In genomic region chr12:1927751-1928351, GRCh38 we compare ENCODE assay signal across 12 cellular contexts. TPM values are rescaled to one million over a fixed set of nuclear protein-coding genes. Genes with fewer than 3 reads are reported as not detected.
A peak's percentile ranks its signal among the peaks of the same experiment; 100 is the strongest.
DNase-seq lines count a peak whose midpoint lies in the region; ATAC-seq and TF ChIP-seq lines count a peak whose summit lies in the region.
"Had no signal": no experiment of that assay in that cellular context is flagged by ENCODE, and none has a peak within 500 bp of the region (broad histone marks: within the 10 kb centered on the region; RNA-seq: fewer than 3 reads in every experiment).

No MANE protein-coding gene starts in this region.

- intact Hi-C loops in IMR-90 (cut with micrococcal nuclease), result no loop called here
- intact Hi-C loops in right cardiac atrium (cut with DNase I), result no loop called here
- intact Hi-C loops in psoas muscle (cut with DNase I), result no loop called here

- H3K4ac ChIP-seq in IMR-90 (ENCODE audit: low read depth, low read length), result no peak overlapping the region

- no peaks in the 10 kb centered on the region for H3K79me1 ChIP-seq in IMR-90 (ENCODE audit: low read depth in 1 of 2, low read length in 2 of 2)

- no peak overlapping the region for H4K5ac ChIP-seq in IMR-90 (ENCODE audit: low read depth, low read length)

- H3K9ac ChIP-seq in IMR-90 (ENCODE audit: low read depth, low read length) (no peak overlapping the region), stomach smooth muscle (ENCODE audit: low read length in 2 of 2) (peak overlapping the region; percentile 2 to 29)

- no peak overlapping the region for H3K23ac ChIP-seq in IMR-90 (ENCODE audit: low read depth, low read length)

- H4K8ac ChIP-seq in IMR-90 (ENCODE audit: low read depth in 2 of 2, low read length in 2 of 2), result no peak overlapping the region

- H3K14ac ChIP-seq in IMR-90 (replicated peaks; ENCODE audit: low read depth, low read length), result no peak overlapping the region

- no peak overlapping the region for H2AK5ac ChIP-seq in IMR-90 (ENCODE audit: low read depth, low read length)

- H3K9me3 ChIP-seq in IMR-90 (ENCODE audit: control insufficient read depth, insufficient read depth, low read length), result no peaks in the 10 kb centered on the region; the same call in 1 of the 2 replicates
- no peaks in the 10 kb centered on the region for H3K9me3 ChIP-seq in right cardiac atrium (ENCODE audit: control insufficient read depth, low read length)
- H3K9me3 ChIP-seq in stomach smooth muscle (ENCODE audit: control insufficient read depth in 2 of 2, low read length in 2 of 2), result no peaks in the 10 kb centered on the region
- no peaks in the 10 kb centered on the region for H3K9me3 ChIP-seq in psoas muscle
- H3K9me3 ChIP-seq: SJSA1 had no signal

- no peak overlapping the region for H2BK15ac ChIP-seq in IMR-90 (ENCODE audit: low read depth, low read length)

- H2AFZ ChIP-seq in IMR-90 (replicated peaks; ENCODE audit: low read length, poor library complexity), result no peak overlapping the region

- H2BK5ac ChIP-seq in IMR-90 (ENCODE audit: low read depth, low read length, poor library complexity, severe bottlenecking), result no peak overlapping the region

- no peak overlapping the region for H4K91ac ChIP-seq in IMR-90 (ENCODE audit: insufficient read depth, low read depth, low read length)

- peaks cover under 1% of the 10 kb centered on the region; the same call in 1 of the 2 replicates for H4K20me1 ChIP-seq in IMR-90 (ENCODE audit: insufficient read depth, low read length)

- no peak for ATAC-seq in IMR-90 (ENCODE audit: low read depth)
- ATAC-seq in right cardiac atrium, result peak; percentile 61 to 70
- ATAC-seq in psoas muscle, result no peak
- ATAC-seq: HepG2, natural killer cell had no signal

- H3K27ac ChIP-seq in IMR-90 (ENCODE audit: insufficient read depth, low read length) (no peak overlapping the region), right cardiac atrium (ENCODE audit: low read length) (no peak overlapping the region), stomach smooth muscle (ENCODE audit: low read length) (peak overlapping the region; percentile 41), psoas muscle (no peak overlapping the region)
- H3K27ac ChIP-seq: SJSA1 had no signal

- no peak overlapping the region for H3K4me2 ChIP-seq in IMR-90 (ENCODE audit: low read depth, low read length)

- 43% methylated on average over 9 of the region's 15 CpGs; no CpG with 5 or more reads in 1 of the 2 experiments for WGBS in IMR-90 (ENCODE audit: extremely low coverage in 2 of 2, insufficient read length in 1 of 2), 2 experiments
- 36% methylated on average over 15 of the region's 15 CpGs for WGBS in right cardiac atrium
- 25 to 35% (median 31%) methylated on average over 15 of the region's 15 CpGs for WGBS in psoas muscle, 3 donors

- no peak for TF ChIP-seq POLR2A in IMR-90 (IDR thresholded peaks at IDR 0.05; ENCODE audit: low read depth, low read length)

- in situ Hi-C loops in IMR-90 (cut with MboI; ENCODE audit: low sequenced_read_pairs), result no loop called here

- no peak overlapping the region for H2BK120ac ChIP-seq in IMR-90 (ENCODE audit: low read depth, low read length)

- H3K18ac ChIP-seq in IMR-90 (ENCODE audit: low read depth, low read length), result no peak overlapping the region

- no peaks in the 10 kb centered on the region for H3K36me3 ChIP-seq in IMR-90 (ENCODE audit: control insufficient read depth, insufficient read depth, low read length)
- H3K36me3 ChIP-seq in stomach smooth muscle (ENCODE audit: control insufficient read depth in 2 of 2, insufficient read depth in 2 of 2, low read length in 2 of 2), result no peaks in the 10 kb centered on the region
- H3K36me3 ChIP-seq in psoas muscle (ENCODE audit: insufficient read depth in 1 of 2, low read depth in 1 of 2), result no peaks in the 10 kb centered on the region
- H3K36me3 ChIP-seq: SJSA1 had no signal

- H3K4me3 ChIP-seq in IMR-90 (ENCODE audit: insufficient read depth, low read depth, low read length) (no peak overlapping the region), right cardiac atrium (ENCODE audit: low read length) (no peak overlapping the region), stomach smooth muscle (ENCODE audit: low read length in 2 of 2) (no peak overlapping the region), psoas muscle (no peak overlapping the region)
- H3K4me3 ChIP-seq: SJSA1 had no signal

- H2AK9ac ChIP-seq in IMR-90 (replicated peaks; ENCODE audit: low read depth, low read length, poor library complexity), result peak overlapping the region; percentile 28

- no TSS peak for BruUV-seq in IMR-90 (replicated peaks; lab: Mats Ljungman, UMichigan)

- peaks cover 7% of the 10 kb centered on the region; the same call in 1 of the 2 replicates for H3K9me1 ChIP-seq in IMR-90 (ENCODE audit: insufficient read depth, low read length)

- POLR2A ChIA-PET in IMR-90 (lab: Charles Lee; ENCODE audit: unreplicated experiment), result no interaction called here

- no peak for TF ChIP-seq RAD21 in IMR-90 (IDR thresholded peaks at IDR 0.05; ENCODE audit: low read length)

- H2BK20ac ChIP-seq in IMR-90 (ENCODE audit: low read depth, low read length), result no peak overlapping the region

- CTCF ChIA-PET in IMR-90 (lab: Yijun Ruan, JAX), result no interaction called here

- dilution Hi-C loops in IMR-90 (cut with HindIII; ENCODE audit: low sequenced_read_pairs, unreplicated experiment), result no loop called here

- H3K27me3 ChIP-seq in IMR-90 (ENCODE audit: control insufficient read depth, insufficient read depth, low read length), result peaks cover 58% of the 10 kb centered on the region
- no peaks in the 10 kb centered on the region for H3K27me3 ChIP-seq in right cardiac atrium (ENCODE audit: control insufficient read depth, insufficient read depth)
- H3K27me3 ChIP-seq in stomach smooth muscle (ENCODE audit: control insufficient read depth in 1 of 2, insufficient read depth in 2 of 2, low read length in 2 of 2), result no peaks in the 10 kb centered on the region
- no peaks in the 10 kb centered on the region for H3K27me3 ChIP-seq in psoas muscle (ENCODE audit: insufficient read depth in 3 of 3, low read length in 2 of 3)

- peaks cover 3% of the 10 kb centered on the region; the same call in 1 of the 2 replicates for H3K4me1 ChIP-seq in IMR-90 (ENCODE audit: control insufficient read depth, insufficient read depth, low read length)
- H3K4me1 ChIP-seq in right cardiac atrium (ENCODE audit: control insufficient read depth, insufficient read depth, low read length), result peaks cover 8% of the 10 kb centered on the region
- peaks cover 74% of the 10 kb centered on the region for H3K4me1 ChIP-seq in stomach smooth muscle (ENCODE audit: control insufficient read depth, insufficient read depth, low read length)
- H3K4me1 ChIP-seq in psoas muscle, result peaks cover 40% of the 10 kb centered on the region

- no peak for TF ChIP-seq CTCF in IMR-90 (conservative IDR thresholded peaks at IDR 0.05; ENCODE audit: low read depth, low read length)
- no peak for TF ChIP-seq CTCF in psoas muscle (IDR thresholded peaks at IDR 0.05)

- H3K56ac ChIP-seq in IMR-90 (ENCODE audit: extremely low read depth, insufficient read depth, low read length), result no peak overlapping the region

- DNase-seq in IMR-90 (no peak), cerebellar cortex (ENCODE audit: low spot score) (peak; percentile 32), right cardiac atrium (peak; percentile 66 to 87 (median 83)), HK-2 (ENCODE audit: unreplicated experiment) (no peak), psoas muscle (no peak)
- no peak for DNase-seq in stimulated activated naive CD4-positive, alpha-beta T cell (lab: John Stamatoyannopoulos, UW)
- DNase-seq: kidney, natural killer cell, NCI-H774 had no signal

TF ChIP-seq in IMR-90, 13 proteins besides CTCF, POLR2A, EP300 and RAD21:
- TF ChIP-seq CHD1 (IDR thresholded peaks at IDR 0.05; ENCODE audit: low read depth, low read length), result no peak
- TF ChIP-seq USF2 (IDR thresholded peaks at IDR 0.05; ENCODE audit: low read depth, low read length), result no peak
- no peak for TF ChIP-seq NFE2L2 (IDR thresholded peaks at IDR 0.05; ENCODE audit: low read depth, low read length)

RNA-seq across cellular contexts. Expression of gene CACNA2D4, which starts 9.4 kb away (rescaled TPM):
- 0.18 and 0.28 TPM in 2 replicates for total RNA-seq in IMR-90 (2012; rRNA removed)
- 0.22 and 0.65 TPM in 2 replicates for polyA plus RNA-seq in IMR-90 (2012; rRNA removed)
- 0.41 and 0.58 TPM in 2 replicates for polyA plus RNA-seq in IMR-90 (2012; cell fraction: cytosol; rRNA removed)
- 1.8 and 3.6 TPM in 2 replicates for polyA plus RNA-seq in IMR-90 (2012; cell fraction: nucleus; rRNA removed; ENCODE audit: low replicate concordance)
- total RNA-seq in right cardiac atrium, result 1 to 10 TPM; 1.0 to 3.0 (median 1.9) TPM
- polyA plus RNA-seq in right cardiac atrium, result 1.2 TPM
- 1 to 10 TPM in 1 of 4 donors, under 1 TPM in 3; 0.91 to 1.8 (median 0.94) TPM for total RNA-seq in psoas muscle
- 1 to 10 TPM in 1 of 3 donors, under 1 TPM in 2; 0.74 to 1.1 (median 0.90) TPM for polyA plus RNA-seq in psoas muscle
- total RNA-seq: SJSA1 had no signal

Comparison
In these comparisons a context has a peak if more than half of its experiments do, and no peak if none do; other contexts are left out.
1. ATAC-seq: peak in right cardiac atrium (2 of 2); none in IMR-90 (single experiment) and psoas muscle (0 of 4).
2. DNase-seq: peak in cerebellar cortex (single experiment) and right cardiac atrium (3 of 3); none in IMR-90 (single experiment), HK-2 (single experiment), stimulated activated naive CD4-positive, alpha-beta T cell (0 of 6) and psoas muscle (0 of 2).